37 cellular contexts compared by ENCODE assay signal in the genomic region with DNA sequence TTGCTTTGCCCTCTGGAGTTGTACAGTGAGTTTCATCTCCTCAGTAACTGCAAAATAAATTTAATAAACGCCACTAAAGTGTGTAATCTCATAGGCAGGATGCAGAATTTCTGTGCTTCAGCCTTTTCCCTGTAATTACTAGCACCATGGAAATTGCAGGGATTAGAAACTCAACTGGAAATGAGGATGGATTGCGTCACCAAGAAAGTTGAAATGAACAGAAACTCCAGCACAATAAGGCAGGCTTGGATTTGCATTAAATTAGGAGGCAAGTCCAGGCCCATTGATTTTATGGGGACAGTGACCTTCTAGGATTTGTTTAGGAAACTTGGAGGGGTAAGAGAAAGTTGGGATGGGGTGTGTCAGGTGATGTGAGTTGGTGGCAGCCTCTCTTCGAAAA.
A peak's percentile ranks its signal among the peaks of the same experiment; 100 is the strongest.
DNase-seq lines count a peak whose midpoint lies in the region; ATAC-seq, FAIRE-seq and TF ChIP-seq lines count a peak whose summit lies in the region.
"Had no signal": no experiment of that assay in that cellular context is flagged by ENCODE, and none has a peak within 500 bp of the region (broad histone marks: within the 10 kb centered on the region; RNA-seq: fewer than 3 reads in every experiment).

No MANE protein-coding gene starts in this region.

- H3K18ac ChIP-seq in IMR-90 (ENCODE audit: low read depth, low read length) = no peak overlapping the region

- H3K27me3 ChIP-seq in HepG2 (ENCODE audit: control insufficient read depth in 1 of 2, insufficient read depth in 2 of 2, low read length in 2 of 2) (0 out of 5 replicates have a peak, but pooled peaks cover 0 to 2% of the 10 kb centered on the region in 2 experiments), right lobe of liver (no peaks in the 10 kb centered on the region), IMR-90 (ENCODE audit: control insufficient read depth, insufficient read depth, low read length) (peaks cover 1% of the 10 kb centered on the region; the same call in 1 of the 2 replicates), K562 (ENCODE audit: control insufficient read depth in 2 of 2, insufficient read depth in 2 of 2, low read length in 2 of 2) (peaks cover 5 to 13% of the 10 kb centered on the region in 2 experiments)
- H3K27me3 ChIP-seq: BE2C; BLaER1; BLaER1 treated with 17β-estradiol and CSF1 and Interleukin-3, amounts not matched to agents 10 nM and 100 nM had no signal

- H3K27me3 Mint-ChIP-seq in brain = peaks cover 10% of the 10 kb centered on the region
- peaks cover 20% of the 10 kb centered on the region for H3K27me3 Mint-ChIP-seq in activated CD4-positive, alpha-beta T cell treated with anti-CD3 and anti-CD28 coated beads for 36 hours

- no peak overlapping the region for H3K14ac ChIP-seq in IMR-90 (replicated peaks; ENCODE audit: low read depth, low read length)

- no peak overlapping the region for H2BK15ac ChIP-seq in IMR-90 (ENCODE audit: low read depth, low read length)

- no peaks in the 10 kb centered on the region for H3K4me1 Mint-ChIP-seq in brain
- no peaks in the 10 kb centered on the region for H3K4me1 Mint-ChIP-seq in activated CD4-positive, alpha-beta T cell treated with anti-CD3 and anti-CD28 coated beads for 36 hours
- H3K4me1 Mint-ChIP-seq: B cell; CD14-positive monocyte; CD4-positive, alpha-beta memory T cell; CD4-positive, CD25-positive, alpha-beta regulatory T cell; CD8-positive, alpha-beta memory T cell had no signal

- no peak overlapping the region for H4K5ac ChIP-seq in IMR-90 (ENCODE audit: low read depth, low read length)

- H3K4me2 ChIP-seq in HepG2 (ENCODE audit: low read depth, low read length) (no peak overlapping the region), IMR-90 (ENCODE audit: low read depth, low read length) (no peak overlapping the region), K562 (ENCODE audit: insufficient read depth, low read length) (no peak overlapping the region)
- H3K4me2 ChIP-seq: A549; BLaER1; BLaER1 treated with 17β-estradiol and CSF1 and Interleukin-3, amounts not matched to agents 10 nM and 100 nM had no signal

- H3K4me3 Mint-ChIP-seq in brain = no peak overlapping the region
- no peak overlapping the region for H3K4me3 Mint-ChIP-seq in activated CD4-positive, alpha-beta T cell treated with anti-CD3 and anti-CD28 coated beads for 36 hours
- H3K4me3 Mint-ChIP-seq: B cell; CD14-positive monocyte; CD4-positive, alpha-beta memory T cell; CD4-positive, alpha-beta T cell; CD4-positive, CD25-positive, alpha-beta regulatory T cell; CD8-positive, alpha-beta memory T cell; CD8-positive, alpha-beta T cell had no signal

- TF ChIP-seq RAD21 in HepG2 (CRISPR knock-in tag; IDR thresholded peaks at IDR 0.05) (no peak), IMR-90 (IDR thresholded peaks at IDR 0.05; ENCODE audit: low read length) (no peak), K562 (CRISPR knock-in tag; conservative IDR thresholded peaks at IDR 0.05 in 1 of 2, IDR thresholded peaks at IDR 0.05 in 1 of 2) (no peak)

- H3K36me3 ChIP-seq in HepG2 (replicated peaks in 1 of 2; ENCODE audit: control insufficient read depth in 1 of 2, insufficient read depth in 2 of 2, low read length in 2 of 2) = no peaks in the 10 kb centered on the region
- H3K36me3 ChIP-seq in right lobe of liver = no peaks in the 10 kb centered on the region
- no peaks in the 10 kb centered on the region for H3K36me3 ChIP-seq in IMR-90 (ENCODE audit: control insufficient read depth, insufficient read depth, low read length)
- H3K36me3 ChIP-seq in K562 (ENCODE audit: control insufficient read depth, insufficient read depth, low read length) = no peaks in the 10 kb centered on the region
- H3K36me3 ChIP-seq: BE2C; BLaER1; BLaER1 treated with 17β-estradiol and CSF1 and Interleukin-3, amounts not matched to agents 10 nM and 100 nM had no signal

- H3K4me3 ChIP-seq in HepG2 (replicated peaks in 1 of 3; ENCODE audit: insufficient read depth in 1 of 3, low read depth in 2 of 3, low read length in 3 of 3) (no peak overlapping the region), right lobe of liver (no peak overlapping the region), IMR-90 (ENCODE audit: insufficient read depth, low read depth, low read length) (no peak overlapping the region), K562 (no peak overlapping the region)
- H3K4me3 ChIP-seq: A549; BLaER1; BLaER1 treated with 17β-estradiol and CSF1 and Interleukin-3, amounts not matched to agents 10 nM and 100 nM had no signal

- intact Hi-C loops in HepG2 (cut with micrococcal nuclease; ENCODE audit: unreplicated experiment) = no loop called here
- intact Hi-C loops in right lobe of liver (cut with DNase I) = no loop called here
- intact Hi-C loops in IMR-90 (cut with micrococcal nuclease) = no loop called here
- intact Hi-C loops in K562 (cut with micrococcal nuclease) = no loop called here
- intact Hi-C loops in activated CD4-positive, alpha-beta T cell treated with anti-CD3 and anti-CD28 coated beads for 36 hours (cut with DNase I, micrococcal nuclease) = no loop called here

- H3K9me1 ChIP-seq in IMR-90 (ENCODE audit: insufficient read depth, low read length) = no peaks in the 10 kb centered on the region
- H3K9me1 ChIP-seq in K562 (ENCODE audit: control insufficient read depth, insufficient read depth, low read length) = no peaks in the 10 kb centered on the region

- no peak overlapping the region for H2BK5ac ChIP-seq in IMR-90 (ENCODE audit: low read depth, low read length, poor library complexity, severe bottlenecking)

- DNase-seq in HepG2 (ENCODE audit: low spot score) (no peak), right lobe of liver (no peak), IMR-90 (no peak), K562 (ENCODE audit: extremely low read depth in 1 of 4, low spot score in 3 of 4) (no peak), SIG-M5 treated with dmso at 0.1 percent for 504 hours (lab: John Stamatoyannopoulos, UW; ENCODE audit: unreplicated experiment) (no peak)
- no peak for DNase-seq in activated CD4-positive, alpha-beta T cell treated with anti-CD3 and anti-CD28 coated beads for 36 hours
- DNase-seq: 8988T; ACHN; AML-193; BE2C; C1 segment of cervical spinal cord; Caco-2; Calu3; CD4-positive, alpha-beta memory T cell; CD4-positive, alpha-beta T cell; CD4-positive, CD25-positive, alpha-beta regulatory T cell; CD8-positive, alpha-beta memory T cell; CD8-positive, alpha-beta T cell; COR-L47; DMS 273 treated with DMSO at 0.1 percent for 48 hours; DMS153; DMS53; DMS79; DMS79 treated with DMSO at 0.1 percent for 48 hours; DND-41; EL had no signal

- H3K27ac Mint-ChIP-seq in brain = peak overlapping the region in 3 of 5 experiments; percentile 5 to 67 (median 47)
- H3K27ac Mint-ChIP-seq in activated CD4-positive, alpha-beta T cell treated with anti-CD3 and anti-CD28 coated beads for 36 hours = no peak overlapping the region
- H3K27ac Mint-ChIP-seq: B cell; CD14-positive monocyte; CD4-positive, alpha-beta memory T cell; CD4-positive, alpha-beta T cell; CD4-positive, CD25-positive, alpha-beta regulatory T cell; CD8-positive, alpha-beta memory T cell; CD8-positive, alpha-beta T cell had no signal

- H3K79me1 ChIP-seq in IMR-90 (ENCODE audit: low read depth in 1 of 2, low read length in 2 of 2) = no peaks in the 10 kb centered on the region

- 49% methylated on average over 3 of the region's 3 CpGs for WGBS in HepG2 (ENCODE audit: low lambda C conversion rate)
- WGBS in right lobe of liver (ENCODE audit: insufficient coverage, low coverage, low lambda C conversion rate, missing lambda C conversion rate) = 65% methylated on average over 3 of the region's 3 CpGs
- no CpG with 5 or more reads among the region's 3 CpGs for WGBS in IMR-90 (ENCODE audit: extremely low coverage in 2 of 2, insufficient read length in 1 of 2), 2 experiments
- WGBS in K562 (ENCODE audit: insufficient coverage, low coverage, missing lambda C conversion rate) = 0% methylated on average over 3 of the region's 3 CpGs

- H2BK20ac ChIP-seq in IMR-90 (ENCODE audit: low read depth, low read length) = no peak overlapping the region

- H4K91ac ChIP-seq in IMR-90 (ENCODE audit: insufficient read depth, low read depth, low read length) = no peak overlapping the region

- TF ChIP-seq EP300 in HepG2 (IDR thresholded peaks at IDR 0.05; ENCODE audit: low read depth in 2 of 2, low read length in 2 of 2) = no peak
- no peak for TF ChIP-seq EP300 in HepG2 (CRISPR knock-in tag; IDR thresholded peaks at IDR 0.05; ENCODE audit: borderline replicate concordance)
- no peak for TF ChIP-seq EP300 in K562 (IDR thresholded peaks at IDR 0.05; ENCODE audit: low read length)

- H3K4me1 ChIP-seq in HepG2 (ENCODE audit: insufficient read depth, low read length) (peaks cover 7% of the 10 kb centered on the region), right lobe of liver (no peaks in the 10 kb centered on the region), IMR-90 (ENCODE audit: control insufficient read depth, insufficient read depth, low read length) (no peaks in the 10 kb centered on the region), K562 (replicated peaks in 1 of 2; ENCODE audit: control insufficient read depth in 2 of 2, insufficient read depth in 2 of 2, low read length in 2 of 2) (no peaks in the 10 kb centered on the region)
- H3K4me1 ChIP-seq: A549; BE2C; BLaER1; BLaER1 treated with 17β-estradiol and CSF1 and Interleukin-3, amounts not matched to agents 10 nM and 100 nM; Caco-2 had no signal

- H3K9me3 ChIP-seq in HepG2 (ENCODE audit: low read length) = no peaks in the 10 kb centered on the region; the same call in 1 of the 2 replicates
- no peaks in the 10 kb centered on the region for H3K9me3 ChIP-seq in right lobe of liver
- no peaks in the 10 kb centered on the region for H3K9me3 ChIP-seq in IMR-90 (ENCODE audit: control insufficient read depth, insufficient read depth, low read length)
- H3K9me3 ChIP-seq in K562 (replicated peaks; ENCODE audit: control insufficient read depth, insufficient read depth, low read depth, low read length) = no peaks in the 10 kb centered on the region
- H3K9me3 ChIP-seq: A549, BE2C, Caco-2 had no signal

- no peak for ATAC-seq in HepG2
- ATAC-seq in right lobe of liver = no peak
- ATAC-seq in IMR-90 (ENCODE audit: low read depth) = no peak
- ATAC-seq in K562 = no peak
- ATAC-seq in HG03520 (IDR thresholded peaks at IDR 0.05; ENCODE audit: unreplicated experiment) = no peak
- ATAC-seq in activated CD4-positive, alpha-beta T cell treated with anti-CD3 and anti-CD28 coated beads for 36 hours = no peak
- ATAC-seq: A549; CD8-positive, alpha-beta T cell had no signal

- in situ Hi-C loops in HepG2 (cut with HindIII; ENCODE audit: extremely low pct_ligation_motif_present, low pct_unique_long_range_greater_than_20kb) = no loop called here
- in situ Hi-C loops in IMR-90 (cut with MboI; ENCODE audit: low sequenced_read_pairs) = no loop called here
- in situ Hi-C loops in K562 (cut with MboI) = no loop called here

- POLR2A ChIA-PET in HepG2 (lab: Yijun Ruan, JAX) = no interaction called here
- POLR2A ChIA-PET in IMR-90 (lab: Charles Lee; ENCODE audit: unreplicated experiment) = no interaction called here
- POLR2A ChIA-PET in K562 (lab: Yijun Ruan, JAX) = interaction anchor here (0.6 kb wide), 1 partner anchor 621 kb away, joined by 3 read pairs; no protein-coding TSS in a partner anchor
- POLR2A ChIA-PET in activated CD4-positive, alpha-beta T cell treated with anti-CD3 and anti-CD28 coated beads for 36 hours (lab: Charles Lee) = no interaction called here

- CTCF ChIA-PET in HepG2 (lab: Yijun Ruan, JAX; ENCODE audit: low intra/inter-chr PET ratio, low total read pairs) (no interaction called here), IMR-90 (lab: Yijun Ruan, JAX) (no interaction called here), K562 (lab: Yijun Ruan, JAX; ENCODE audit: low intra/inter-chr PET ratio) (no interaction called here)
- CTCF ChIA-PET in activated CD4-positive, alpha-beta T cell treated with anti-CD3 and anti-CD28 coated beads for 36 hours (lab: Charles Lee) = no interaction called here

- dilution Hi-C loops in IMR-90 (cut with HindIII; ENCODE audit: low sequenced_read_pairs, unreplicated experiment) = no loop called here

- no peak overlapping the region for H4K8ac ChIP-seq in IMR-90 (ENCODE audit: low read depth in 2 of 2, low read length in 2 of 2)

- H3K4ac ChIP-seq in IMR-90 (ENCODE audit: low read depth, low read length) = no peak overlapping the region

- H3K23ac ChIP-seq in IMR-90 (ENCODE audit: low read depth, low read length) = no peak overlapping the region

- H3K9me3 Mint-ChIP-seq in brain = peaks cover 0 to 8% (median 6%) of the 10 kb centered on the region in 5 experiments
- peaks cover 5% of the 10 kb centered on the region for H3K9me3 Mint-ChIP-seq in activated CD4-positive, alpha-beta T cell treated with anti-CD3 and anti-CD28 coated beads for 36 hours (ENCODE audit: low read depth)

- H2AK9ac ChIP-seq in IMR-90 (replicated peaks; ENCODE audit: low read depth, low read length, poor library complexity) = no peak overlapping the region

- TF ChIP-seq CTCF in HepG2 (CRISPR knock-in tag; IDR thresholded peaks at IDR 0.05) = no peak
- no peak for TF ChIP-seq CTCF in right lobe of liver (IDR thresholded peaks at IDR 0.05)
- TF ChIP-seq CTCF in IMR-90 (conservative IDR thresholded peaks at IDR 0.05; ENCODE audit: low read depth, low read length) = no peak
- TF ChIP-seq CTCF in K562 (IDR thresholded peaks at IDR 0.05 in 2 of 3, conservative IDR thresholded peaks at IDR 0.05 in 1 of 3; ENCODE audit: insufficient read depth in 2 of 3, low read depth in 1 of 3, low read length in 3 of 3) = no peak
- no peak for TF ChIP-seq CTCF in brain (conservative IDR thresholded peaks at IDR 0.05)

- H2AFZ ChIP-seq in HepG2 (ENCODE audit: low read length) (no peak overlapping the region), IMR-90 (replicated peaks; ENCODE audit: low read length, poor library complexity) (no peak overlapping the region), K562 (ENCODE audit: low read depth, low read length) (no peak overlapping the region)

- H4K20me1 ChIP-seq in HepG2 (ENCODE audit: insufficient read depth, low read length) (no peaks in the 10 kb centered on the region), IMR-90 (ENCODE audit: insufficient read depth, low read length) (no peaks in the 10 kb centered on the region), K562 (replicated peaks; ENCODE audit: control insufficient read depth, insufficient read depth, low read length) (no peaks in the 10 kb centered on the region)
- H4K20me1 ChIP-seq: BLaER1 had no signal

- H3K56ac ChIP-seq in IMR-90 (ENCODE audit: extremely low read depth, insufficient read depth, low read length) = no peak overlapping the region

- H3K79me2 ChIP-seq in HepG2 (ENCODE audit: insufficient read depth, low read length) = no peaks in the 10 kb centered on the region
- H3K79me2 ChIP-seq in K562 (ENCODE audit: control insufficient read depth, insufficient read depth, low read length) = no peaks in the 10 kb centered on the region

- H3K9ac ChIP-seq in HepG2 (ENCODE audit: insufficient read depth, low read depth, low read length) (no peak overlapping the region), IMR-90 (ENCODE audit: low read depth, low read length) (no peak overlapping the region), K562 (ENCODE audit: insufficient read depth in 1 of 2, low read depth in 2 of 2, low read length in 2 of 2) (no peak overlapping the region)
- H3K9ac ChIP-seq: BLaER1; BLaER1 treated with 17β-estradiol and CSF1 and Interleukin-3, amounts not matched to agents 10 nM and 100 nM had no signal

- TF ChIP-seq POLR2A in HepG2 (IDR thresholded peaks at IDR 0.05; ENCODE audit: insufficient read depth in 1 of 2, low read depth in 2 of 2, low read length in 2 of 2) = no peak
- no peak for TF ChIP-seq POLR2A in right lobe of liver (IDR thresholded peaks at IDR 0.05)
- TF ChIP-seq POLR2A in IMR-90 (IDR thresholded peaks at IDR 0.05; ENCODE audit: low read depth, low read length) = no peak
- TF ChIP-seq POLR2A in K562 (conservative IDR thresholded peaks at IDR 0.05) = no peak

- H2BK120ac ChIP-seq in IMR-90 (ENCODE audit: low read depth, low read length) = no peak overlapping the region

- H2AK5ac ChIP-seq in IMR-90 (ENCODE audit: low read depth, low read length) = no peak overlapping the region

- no peak overlapping the region for H3K27ac ChIP-seq in HepG2 (ENCODE audit: extremely low read length, insufficient read depth, low read length)
- no peak overlapping the region for H3K27ac ChIP-seq in right lobe of liver
- no peak overlapping the region for H3K27ac ChIP-seq in IMR-90 (ENCODE audit: insufficient read depth, low read length)
- H3K27ac ChIP-seq in K562 (ENCODE audit: extremely low read depth, low read depth, low read length) = no peak overlapping the region
- H3K27ac ChIP-seq: 22Rv1; A549; BLaER1; BLaER1 treated with 17β-estradiol and CSF1 and Interleukin-3, amounts not matched to agents 10 nM and 100 nM; C4-2B had no signal

- FAIRE-seq in HepG2 (lab: Jason Lieb, UNC) = no peak
- FAIRE-seq in K562 (lab: Jason Lieb, UNC) = no peak
- FAIRE-seq: A204.1, A549, D721Med had no signal

- BruUV-seq in HepG2 (replicated peaks; lab: Mats Ljungman, UMichigan) (no TSS peak), IMR-90 (replicated peaks; lab: Mats Ljungman, UMichigan) (no TSS peak), K562 (replicated peaks; lab: Mats Ljungman, UMichigan) (no TSS peak)

- no peaks in the 10 kb centered on the region for H3K36me3 Mint-ChIP-seq in brain
- H3K36me3 Mint-ChIP-seq in activated CD4-positive, alpha-beta T cell treated with anti-CD3 and anti-CD28 coated beads for 36 hours (ENCODE audit: low read depth) = no peaks in the 10 kb centered on the region
- H3K36me3 Mint-ChIP-seq: CD14-positive monocyte; CD4-positive, alpha-beta memory T cell; CD4-positive, CD25-positive, alpha-beta regulatory T cell; CD8-positive, alpha-beta memory T cell; CD8-positive, alpha-beta T cell had no signal
